In genomic region chr15:70419046-70419445, GRCh38 we compare ENCODE assay signal across 12 cellular contexts.
"Had no signal": no experiment of that assay in that cellular context is flagged by ENCODE, and none has a peak within 500 bp of the region (broad histone marks: within the 10 kb centered on the region; RNA-seq: fewer than 3 reads in every experiment).

No MANE protein-coding gene starts in this region.

- H3K27me3 Mint-ChIP-seq: activated naive CD8-positive, alpha-beta T cell treated with anti-CD3 and anti-CD28 coated beads for 36 hours had no signal

- H3K36me3 Mint-ChIP-seq: activated naive CD8-positive, alpha-beta T cell treated with anti-CD3 and anti-CD28 coated beads for 36 hours had no signal

- DNase-seq: activated CD4-positive, alpha-beta T cell treated with anti-CD3 and anti-CD28 coated beads, Interleukin-2, amount 50 U/mL, for 4 hours; activated CD4-positive, CD25-positive, alpha-beta regulatory T cell treated with anti-CD3 and anti-CD28 coated beads, Interleukin-2, amount 50 U/mL, for 72 hours; activated gamma-delta T cell; activated naive CD8-positive, alpha-beta T cell treated with anti-CD3 and anti-CD28 coated beads for 36 hours; activated T-cell treated with anti-CD3 and anti-CD28 coated beads, Interleukin-2, amount 50 U/mL, for 48 hours; dorsolateral prefrontal cortex; esophagus squamous epithelium; foreskin fibroblast; mesendoderm; stimulated activated CD4-positive, alpha-beta T cell treated with anti-CD3 and anti-CD28 coated beads, Interleukin-4, amount 100 ng/mL, for 4 hours had no signal

- H3K9me3 Mint-ChIP-seq: activated naive CD8-positive, alpha-beta T cell treated with anti-CD3 and anti-CD28 coated beads for 36 hours; T-helper 2 cell treated with Interferon-gamma antibody and Interleukin-4, amounts not matched to agents 5 μg/mL and 100 μg/mL, for 36 hours had no signal

- H3K27ac Mint-ChIP-seq: activated naive CD8-positive, alpha-beta T cell treated with anti-CD3 and anti-CD28 coated beads for 36 hours; T-helper 2 cell treated with Interferon-gamma antibody and Interleukin-4, amounts not matched to agents 5 μg/mL and 100 μg/mL, for 36 hours had no signal

- ATAC-seq: left lobe of liver had no signal

- H3K4me3 Mint-ChIP-seq: activated naive CD8-positive, alpha-beta T cell treated with anti-CD3 and anti-CD28 coated beads for 36 hours; T-helper 2 cell treated with Interferon-gamma antibody and Interleukin-4, amounts not matched to agents 5 μg/mL and 100 μg/mL, for 36 hours had no signal

- H3K4me1 Mint-ChIP-seq: activated naive CD8-positive, alpha-beta T cell treated with anti-CD3 and anti-CD28 coated beads for 36 hours had no signal
